In genomic region chr1:81760487-81761097, GRCh38 we compare ENCODE assay signal across 12 cellular contexts. TPM values are rescaled to one million over a fixed set of nuclear protein-coding genes. Genes with fewer than 3 reads are reported as not detected.
A peak's percentile ranks its signal among the peaks of the same experiment; 100 is the strongest.
DNase-seq lines count a peak whose midpoint lies in the region; ATAC-seq, FAIRE-seq and TF ChIP-seq lines count a peak whose summit lies in the region.
"Had no signal": no experiment of that assay in that cellular context is flagged by ENCODE, and none has a peak within 500 bp of the region (broad histone marks: within the 10 kb centered on the region; RNA-seq: fewer than 3 reads in every experiment).

No MANE protein-coding gene starts in this region.

- no peak overlapping the region for H3K27ac ChIP-seq in HepG2 (ENCODE audit: extremely low read length, insufficient read depth, low read length)

- intact Hi-C loops in HepG2 (cut with micrococcal nuclease; ENCODE audit: unreplicated experiment), result no loop called here

- H3K4me1 Mint-ChIP-seq in brain, result peaks cover 16% of the 10 kb centered on the region
- H3K4me1 Mint-ChIP-seq: naive B cell had no signal

- no peaks in the 10 kb centered on the region for H3K27me3 Mint-ChIP-seq in brain
- H3K27me3 Mint-ChIP-seq: naive B cell had no signal

- no peak overlapping the region for H3K4me3 Mint-ChIP-seq in brain
- H3K4me3 Mint-ChIP-seq: naive B cell had no signal

- CTCF ChIA-PET in HepG2 (lab: Yijun Ruan, JAX; ENCODE audit: low intra/inter-chr PET ratio, low total read pairs), result no interaction called here

- H3K9ac ChIP-seq in HepG2 (ENCODE audit: insufficient read depth, low read depth, low read length), result no peak overlapping the region

- no peak for TF ChIP-seq EP300 in HepG2 (IDR thresholded peaks at IDR 0.05; ENCODE audit: low read depth in 2 of 2, low read length in 2 of 2)
- no peak for TF ChIP-seq EP300 in HepG2 (CRISPR knock-in tag; IDR thresholded peaks at IDR 0.05; ENCODE audit: borderline replicate concordance)

- no peaks in the 10 kb centered on the region for H4K20me1 ChIP-seq in HepG2 (ENCODE audit: insufficient read depth, low read length)

- no peaks in the 10 kb centered on the region for H3K27me3 ChIP-seq in HepG2 (ENCODE audit: control insufficient read depth in 1 of 2, insufficient read depth in 2 of 2, low read length in 2 of 2)

- WGBS in HepG2 (ENCODE audit: low lambda C conversion rate), result 0% methylated on average over 1 of the region's 1 CpG

- no peak for FAIRE-seq in HepG2 (lab: Jason Lieb, UNC)

- in situ Hi-C loops in HepG2 (cut with HindIII; ENCODE audit: extremely low pct_ligation_motif_present, low pct_unique_long_range_greater_than_20kb), result no loop called here

- TF ChIP-seq RAD21 in HepG2 (CRISPR knock-in tag; IDR thresholded peaks at IDR 0.05), result no peak

- H3K9me3 Mint-ChIP-seq in brain, result peaks cover 0 to 3% (median 0%) of the 10 kb centered on the region in 5 experiments

- no peaks in the 10 kb centered on the region for H3K4me1 ChIP-seq in HepG2 (ENCODE audit: insufficient read depth, low read length)

- ATAC-seq in HepG2, result no peak
- ATAC-seq in GM21447 (IDR thresholded peaks at IDR 0.05; ENCODE audit: unreplicated experiment), result no peak

- H3K79me2 ChIP-seq in HepG2 (ENCODE audit: insufficient read depth, low read length), result no peaks in the 10 kb centered on the region

- peak; percentile 69 for TF ChIP-seq CTCF in AG10803 (conservative IDR thresholded peaks at IDR 0.05; ENCODE audit: low read length)
- peak; percentile 63 to 72 for TF ChIP-seq CTCF in brain (conservative IDR thresholded peaks at IDR 0.05)
- no peak for TF ChIP-seq CTCF in HepG2 (CRISPR knock-in tag; IDR thresholded peaks at IDR 0.05)

- no peaks in the 10 kb centered on the region for H3K36me3 Mint-ChIP-seq in brain
- H3K36me3 Mint-ChIP-seq: naive B cell had no signal

- DNase-seq in AG10803 (ENCODE audit: low read depth), result peak; percentile 42
- peak; percentile 11 for DNase-seq in HS-27A (ENCODE audit: low read depth)
- no peak for DNase-seq in HepG2 (ENCODE audit: low spot score)
- no peak for DNase-seq in activated effector memory CD4-positive, alpha-beta T cell treated with Interleukin-2 at 50 U/mL for 16 hours
- no peak for DNase-seq in NCI-H510A treated with DMSO at 0.1 percent for 48 hours (lab: John Stamatoyannopoulos, UW)
- no peak for DNase-seq in NCI-H128 (lab: John Stamatoyannopoulos, UW; ENCODE audit: unreplicated experiment)
- DNase-seq: caudate nucleus, naive B cell, NCI-H1436 treated with DMSO at 0.1 percent for 48 hours had no signal

- no peak overlapping the region for H3K4me3 ChIP-seq in AG10803 (ENCODE audit: low read length)
- no peak overlapping the region for H3K4me3 ChIP-seq in HepG2 (replicated peaks in 1 of 3; ENCODE audit: insufficient read depth in 1 of 3, low read depth in 2 of 3, low read length in 3 of 3)
- H3K4me3 ChIP-seq: HAP-1 had no signal

- H3K36me3 ChIP-seq in HepG2 (replicated peaks in 1 of 2; ENCODE audit: control insufficient read depth in 1 of 2, insufficient read depth in 2 of 2, low read length in 2 of 2), result no peaks in the 10 kb centered on the region
- H3K36me3 ChIP-seq: HAP-1 had no signal

- no TSS peak for BruUV-seq in HepG2 (replicated peaks; lab: Mats Ljungman, UMichigan)

- H3K9me3 ChIP-seq in HepG2 (ENCODE audit: low read length), result no peaks in the 10 kb centered on the region
- H3K9me3 ChIP-seq: HAP-1 had no signal

- H3K27ac Mint-ChIP-seq in brain, result no peak overlapping the region
- H3K27ac Mint-ChIP-seq: naive B cell had no signal

- H2AFZ ChIP-seq in HepG2 (ENCODE audit: low read length), result no peak overlapping the region

- H3K4me2 ChIP-seq in HepG2 (ENCODE audit: low read depth, low read length), result no peak overlapping the region

- no peak for TF ChIP-seq POLR2A in HepG2 (IDR thresholded peaks at IDR 0.05; ENCODE audit: insufficient read depth in 1 of 2, low read depth in 2 of 2, low read length in 2 of 2)

- POLR2A ChIA-PET in HepG2 (lab: Yijun Ruan, JAX), result no interaction called here

TF ChIP-seq in HepG2, 621 proteins besides CTCF, POLR2A, EP300 and RAD21:
- TF ChIP-seq STAG1 (CRISPR knock-in tag; IDR thresholded peaks at IDR 0.05), result peak; percentile 14; the same call in 1 of the 2 replicates
- no peak for TF ChIP-seq ZFP41 (CRISPR knock-in tag; IDR thresholded peaks at IDR 0.05; ENCODE audit: borderline replicate concordance)
- TF ChIP-seq ZNF280D (CRISPR knock-in tag; IDR thresholded peaks at IDR 0.05), result no peak

RNA-seq across cellular contexts. Expression of gene ADGRL2, which starts 40.1 kb away (rescaled TPM):
- polyA plus RNA-seq in brain (ENCODE audit: insufficient read depth, low read depth, low replicate concordance), result 6.8 TPM
- total RNA-seq in HepG2 (2016; rRNA removed; fragmentation: Illumina TruSeq; extraction: Trizol), result 14.5 and 15.3 TPM in 2 replicates
- 2.2 and 2.8 TPM in 2 replicates for total RNA-seq in HepG2 (2016; cell fraction: cytosol; rRNA removed; fragmentation: Illumina TruSeq; extraction: Trizol; ENCODE audit: low read depth)
- total RNA-seq in HepG2 (2016; cell fraction: insoluble cytoplasmic fraction; rRNA removed; fragmentation: Illumina TruSeq; extraction: Trizol), result 12.1 and 14.0 TPM in 2 replicates
- total RNA-seq in HepG2 (2016; cell fraction: membrane; rRNA removed; fragmentation: Illumina TruSeq; extraction: Trizol), result 6.3 and 8.1 TPM in 2 replicates
- 24.7 TPM in 2 replicates for total RNA-seq in HepG2 (2016; cell fraction: nucleus; rRNA removed; fragmentation: Illumina TruSeq; extraction: Trizol)
- 31.6 and 38.5 TPM in 2 replicates for polyA plus RNA-seq in HepG2 (2011; rRNA removed)
- polyA plus RNA-seq in HepG2 (2011; cell fraction: cytosol; rRNA removed), result 13.1 and 16.5 TPM in 2 replicates
- 24.9 and 42.3 TPM in 2 replicates for polyA plus RNA-seq in HepG2 (2011; cell fraction: nucleus; rRNA removed)
- 15.8 and 17.3 TPM in 2 replicates for polyA plus RNA-seq in HepG2 (2012)
- 0.76 and 0.86 TPM in 2 replicates for polyA plus RNA-seq in HepG2 (2016; cell fraction: cytosol; fragmentation: Illumina TruSeq; extraction: Trizol; ENCODE audit: low read depth)
- 9.3 and 11.0 TPM in 2 replicates for polyA plus RNA-seq in HepG2 (2016; cell fraction: insoluble cytoplasmic fraction; fragmentation: Illumina TruSeq; extraction: Trizol; ENCODE audit: low read depth)
- 3.0 and 3.2 TPM in 2 replicates for polyA plus RNA-seq in HepG2 (2016; cell fraction: membrane; fragmentation: Illumina TruSeq; extraction: Trizol; ENCODE audit: low read depth)
- 20.1 and 21.6 TPM in 2 replicates for polyA plus RNA-seq in HepG2 (2016; cell fraction: nucleus; fragmentation: Illumina TruSeq; extraction: Trizol; ENCODE audit: insufficient read depth, low read depth)
- 32.9 TPM in 1 of 2 replicates, not detected in the other for polyA minus RNA-seq in HepG2 (2011; rRNA and poly(A)+ RNA removed; ENCODE audit: low replicate concordance)
- polyA minus RNA-seq in HepG2 (2011; cell fraction: cytosol; rRNA and poly(A)+ RNA removed), result 27.5 and 29.9 TPM in 2 replicates
- polyA minus RNA-seq in HepG2 (2011; cell fraction: nucleus; rRNA and poly(A)+ RNA removed), result 95.0 and 96.0 TPM in 2 replicates

Comparison
In these comparisons a context has a peak if more than half of its experiments do, and no peak if none do; other contexts are left out.
1. DNase-seq: peak in AG10803 (single experiment) and HS-27A (single experiment); none in HepG2 (single experiment), activated effector memory CD4-positive, alpha-beta T cell treated with Interleukin-2 at 50 U/mL for 16 hours (single experiment), NCI-H510A treated with DMSO at 0.1 percent for 48 hours (single experiment) and NCI-H128 (single experiment).